Comparison of ENCODE assay signal across 9 cellular contexts in the genomic region with DNA sequence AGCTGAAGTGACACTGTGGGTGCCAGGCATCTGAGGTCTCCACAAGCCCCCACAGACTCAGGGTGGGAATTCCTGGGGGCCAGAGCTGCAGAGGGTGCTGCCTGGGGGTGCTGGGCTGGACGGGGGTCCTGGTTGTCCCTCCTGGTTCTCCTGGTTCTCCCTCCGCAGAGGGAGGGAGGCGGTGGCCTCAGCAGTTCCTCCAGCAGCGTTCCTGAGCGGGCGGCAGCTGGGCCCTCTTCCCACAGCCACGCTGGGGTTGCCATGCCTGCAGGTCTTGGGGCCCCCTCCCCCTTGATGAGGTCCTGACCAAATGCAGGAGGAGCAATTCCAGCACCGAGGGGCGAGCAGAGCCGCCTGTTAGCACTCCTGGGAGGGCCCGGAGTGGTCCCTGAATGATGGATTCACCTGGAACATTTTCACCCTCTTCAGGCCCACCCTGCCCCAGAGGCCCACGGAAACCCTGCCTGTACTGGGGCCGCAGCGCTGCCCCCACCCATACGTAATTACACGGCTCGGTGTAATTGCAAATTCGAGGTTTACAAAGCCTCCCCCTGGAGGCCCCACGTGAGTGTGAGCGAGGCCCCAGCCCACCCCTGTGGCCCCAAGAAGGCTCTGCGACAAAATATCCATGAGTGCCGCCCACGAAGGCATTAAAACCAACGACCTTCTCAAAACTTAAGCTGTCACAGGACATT. TPM values are rescaled to one million over a fixed set of nuclear protein-coding genes. Genes with fewer than 3 reads are reported as not detected.
DNase-seq lines count a peak whose midpoint lies in the region; ATAC-seq and TF ChIP-seq lines count a peak whose summit lies in the region.
"Had no signal": no experiment of that assay in that cellular context is flagged by ENCODE, and none has a peak within 500 bp of the region (broad histone marks: within the 10 kb centered on the region; RNA-seq: fewer than 3 reads in every experiment).

No MANE protein-coding gene starts in this region.

- no peaks in the 10 kb centered on the region for H3K9me2 ChIP-seq in PC-9 (ENCODE audit: insufficient read depth)

- peaks cover 2% of the 10 kb centered on the region for H3K27me3 Mint-ChIP-seq in dendritic cell treated with granulocyte-macrophage colony-stimulating factor and Interleukin-4, amounts not matched to agents 40 ng/mL and 50 ng/mL, for 4 days

- CTCF ChIA-PET in PC-9 (lab: Charles Lee): interaction anchor here (0.7 kb wide), 1 partner anchor 39 kb away, joined by 6 read pairs; no protein-coding TSS in a partner anchor

- DNase-seq in D341Med (ENCODE audit: low spot score) (peak; percentile 12), NB4 (ENCODE audit: low read depth) (peak; percentile 78), osteoblast (ENCODE audit: insufficient read length, low spot score, missing footprints) (peak; percentile 71), PC-9 (no peak), AG08396 (ENCODE audit: low spot score) (no peak), NCI-H2171 treated with DMSO at 0.1 percent for 48 hours (lab: John Stamatoyannopoulos, UW) (no peak)

- no peak for ATAC-seq in GM18858 (IDR thresholded peaks at IDR 0.05; ENCODE audit: unreplicated experiment)

- no peaks in the 10 kb centered on the region for H3K27me3 ChIP-seq in osteoblast (ENCODE audit: insufficient read depth, low read length)
- H3K27me3 ChIP-seq in PC-9 (ENCODE audit: insufficient read depth, low read depth): no peaks in the 10 kb centered on the region

- H3K9me3 Mint-ChIP-seq in dendritic cell treated with granulocyte-macrophage colony-stimulating factor and Interleukin-4, amounts not matched to agents 40 ng/mL and 50 ng/mL, for 4 days: no peaks in the 10 kb centered on the region

- H3K4me1 Mint-ChIP-seq in dendritic cell treated with granulocyte-macrophage colony-stimulating factor and Interleukin-4, amounts not matched to agents 40 ng/mL and 50 ng/mL, for 4 days (ENCODE audit: low read depth): peaks cover 71% of the 10 kb centered on the region

- no peaks in the 10 kb centered on the region for H3F3A ChIP-seq in PC-9 (ENCODE audit: insufficient read depth, low read depth)

- H4K20me1 ChIP-seq in osteoblast (ENCODE audit: insufficient read depth, low read length) (no peaks in the 10 kb centered on the region), PC-9 (ENCODE audit: insufficient read depth) (no peaks in the 10 kb centered on the region)

- BruUV-seq in PC-9 (replicated peaks; lab: Mats Ljungman, UMichigan): no TSS peak

- H3K4me3 Mint-ChIP-seq in dendritic cell treated with granulocyte-macrophage colony-stimulating factor and Interleukin-4, amounts not matched to agents 40 ng/mL and 50 ng/mL, for 4 days: peak overlapping the region; percentile 97

- H3K36me3 ChIP-seq in osteoblast (ENCODE audit: insufficient read depth, low read length) (no peaks in the 10 kb centered on the region), PC-9 (ENCODE audit: low read depth) (no peaks in the 10 kb centered on the region)

- peak overlapping the region; percentile 79 for H3K4me3 ChIP-seq in NB4 (ENCODE audit: low read depth, low read length)
- H3K4me3 ChIP-seq in osteoblast (ENCODE audit: insufficient read depth, low read length): no peak overlapping the region
- no peak overlapping the region for H3K4me3 ChIP-seq in PC-9

- H3K9me3 ChIP-seq in osteoblast (ENCODE audit: low read depth, low read length): no peaks in the 10 kb centered on the region
- no peaks in the 10 kb centered on the region for H3K9me3 ChIP-seq in PC-9 (ENCODE audit: insufficient read depth, low read depth)

- H3K27ac ChIP-seq in osteoblast (ENCODE audit: low read depth, low read length): no peak overlapping the region
- H3K27ac ChIP-seq in PC-9: no peak overlapping the region

- peaks cover 8% of the 10 kb centered on the region for H3K4me1 ChIP-seq in osteoblast (ENCODE audit: insufficient read depth, low read length)
- H3K4me1 ChIP-seq in PC-9 (replicated peaks; ENCODE audit: insufficient read depth): no peaks in the 10 kb centered on the region

- H3K4me2 ChIP-seq in osteoblast (ENCODE audit: insufficient read depth, low read length): no peak overlapping the region
- H3K4me2 ChIP-seq in PC-9: no peak overlapping the region

- H3K79me2 ChIP-seq in osteoblast (ENCODE audit: insufficient read depth, low read length) (no peaks in the 10 kb centered on the region), PC-9 (ENCODE audit: low read depth) (no peaks in the 10 kb centered on the region)

- H2AFZ ChIP-seq in osteoblast (ENCODE audit: low read length) (no peak overlapping the region), PC-9 (no peak overlapping the region)

- H3K36me3 Mint-ChIP-seq in dendritic cell treated with granulocyte-macrophage colony-stimulating factor and Interleukin-4, amounts not matched to agents 40 ng/mL and 50 ng/mL, for 4 days (ENCODE audit: low read depth): peaks cover 98% of the 10 kb centered on the region

- POLR2A ChIA-PET in PC-9 (lab: Charles Lee; ENCODE audit: unreplicated experiment): no interaction called here

- TF ChIP-seq CTCF in NB4 (IDR thresholded peaks at IDR 0.05; ENCODE audit: low read depth, low read length) (no peak), osteoblast (IDR thresholded peaks at IDR 0.05; ENCODE audit: extremely low read depth, low read depth, low read length) (no peak), PC-9 (conservative IDR thresholded peaks at IDR 0.05) (no peak)

- peak; percentile 10 for TF ChIP-seq POLR2A in NB4 (IDR thresholded peaks at IDR 0.05; ENCODE audit: extremely low read depth, insufficient read length)

- peak overlapping the region; percentile 87 for H3K27ac Mint-ChIP-seq in dendritic cell treated with granulocyte-macrophage colony-stimulating factor and Interleukin-4, amounts not matched to agents 40 ng/mL and 50 ng/mL, for 4 days

- intact Hi-C loops in dendritic cell treated with granulocyte-macrophage colony-stimulating factor and Interleukin-4, amounts not matched to agents 40 ng/mL and 50 ng/mL, for 4 days (cut with micrococcal nuclease): loop anchor here (1.0 to 10.0 kb wide), 2 partner anchors 99 to 584 kb away; partner anchors contain the start of genes CDKN1C and TSSC4
- intact Hi-C loops in PC-9 (cut with micrococcal nuclease; ENCODE audit: unreplicated experiment): no loop called here

RNA-seq across cellular contexts. Expression of gene C11orf21, which starts 0.6 kb away (rescaled TPM):
- 0.29 and 0.36 TPM in 2 replicates for total RNA-seq in osteoblast
- total RNA-seq in PC-9 (2021): not detected in 2 replicates
- total RNA-seq: astrocyte had no signal

RNA-seq across cellular contexts. Expression of gene TSPAN32, which starts 0.7 kb away (rescaled TPM):
- total RNA-seq in osteoblast: 0.59 and 1.4 TPM in 2 replicates
- total RNA-seq in PC-9 (2021): not detected in 2 replicates
- total RNA-seq: astrocyte had no signal

RNA-seq across cellular contexts. Expression of gene ASCL2, which starts 30.7 kb away (rescaled TPM):
- not detected in 2 replicates for total RNA-seq in osteoblast
- total RNA-seq in PC-9 (2021): not detected in 2 replicates
- total RNA-seq: astrocyte had no signal

Comparison
In these comparisons a context has a peak if more than half of its experiments do, and no peak if none do; other contexts are left out.
1. DNase-seq: peak in D341Med (single experiment), NB4 (single experiment) and osteoblast (single experiment); none in PC-9 (0 of 2), AG08396 (single experiment) and NCI-H2171 treated with DMSO at 0.1 percent for 48 hours (single experiment).